ENCODE assay signal across 14 cellular contexts in genomic region chr11:30317030-30317429, GRCh38. TPM values are rescaled to one million over a fixed set of nuclear protein-coding genes. Genes with fewer than 3 reads are reported as not detected.
A peak's percentile ranks its signal among the peaks of the same experiment; 100 is the strongest.
DNase-seq lines count a peak whose midpoint lies in the region; ATAC-seq, FAIRE-seq and TF ChIP-seq lines count a peak whose summit lies in the region.
"Had no signal": no experiment of that assay in that cellular context is flagged by ENCODE, and none has a peak within 500 bp of the region (broad histone marks: within the 10 kb centered on the region; RNA-seq: fewer than 3 reads in every experiment).

No MANE protein-coding gene starts in this region.

- H3K9me3 Mint-ChIP-seq in activated CD4-positive, alpha-beta T cell treated with anti-CD3 and anti-CD28 coated beads for 36 hours (ENCODE audit: low read depth): no peaks in the 10 kb centered on the region
- H3K9me3 Mint-ChIP-seq in activated CD4-positive, alpha-beta memory T cell treated with anti-CD3 and anti-CD28 coated beads, Interleukin-2, amount 10 ng/mL, durations not matched to agents 7 days and 5 days: no peaks in the 10 kb centered on the region
- H3K9me3 Mint-ChIP-seq: activated B cell treated with CpG ODN at 0.5 μM for 24 hours had no signal

- no peaks in the 10 kb centered on the region for H4K20me1 ChIP-seq in MM.1S (ENCODE audit: insufficient read depth, low read length)

- peak; percentile 69 for FAIRE-seq in GM18507 (lab: Jason Lieb, UNC)

- no peaks in the 10 kb centered on the region for H3K36me3 ChIP-seq in MM.1S (replicated peaks; ENCODE audit: insufficient read depth, low read length)

- H3K4me1 Mint-ChIP-seq in activated CD4-positive, alpha-beta T cell treated with anti-CD3 and anti-CD28 coated beads for 36 hours: peaks cover 6% of the 10 kb centered on the region
- peaks cover 16% of the 10 kb centered on the region for H3K4me1 Mint-ChIP-seq in activated CD4-positive, alpha-beta memory T cell treated with anti-CD3 and anti-CD28 coated beads, Interleukin-2, amount 10 ng/mL, durations not matched to agents 7 days and 5 days
- H3K4me1 Mint-ChIP-seq: activated B cell treated with CpG ODN at 0.5 μM for 24 hours had no signal

- H3K9me3 ChIP-seq in MM.1S (replicated peaks; ENCODE audit: insufficient read depth, low read length): no peaks in the 10 kb centered on the region

- no peaks in the 10 kb centered on the region for H3K9me2 ChIP-seq in MM.1S (replicated peaks; ENCODE audit: insufficient read depth, low read length)

- POLR2A ChIA-PET in activated CD4-positive, alpha-beta T cell treated with anti-CD3 and anti-CD28 coated beads for 36 hours (lab: Charles Lee): no interaction called here
- POLR2A ChIA-PET in activated CD4-positive, alpha-beta memory T cell treated with anti-CD3 and anti-CD28 coated beads, Interleukin-2, amount 10 ng/mL, durations not matched to agents 7 days and 5 days (lab: Charles Lee): no interaction called here

- peaks cover 18% of the 10 kb centered on the region for H3K27me3 ChIP-seq in MM.1S (replicated peaks; ENCODE audit: insufficient read depth, low read length)

- TF ChIP-seq CTCF in MM.1S (IDR thresholded peaks at IDR 0.05; ENCODE audit: low read length): no peak

- peaks cover 19% of the 10 kb centered on the region for H3K27me3 Mint-ChIP-seq in activated CD4-positive, alpha-beta T cell treated with anti-CD3 and anti-CD28 coated beads for 36 hours
- peaks cover 7% of the 10 kb centered on the region for H3K27me3 Mint-ChIP-seq in activated CD4-positive, alpha-beta memory T cell treated with anti-CD3 and anti-CD28 coated beads, Interleukin-2, amount 10 ng/mL, durations not matched to agents 7 days and 5 days

- H3K36me3 Mint-ChIP-seq in activated CD4-positive, alpha-beta T cell treated with anti-CD3 and anti-CD28 coated beads for 36 hours (ENCODE audit: low read depth): no peaks in the 10 kb centered on the region
- no peaks in the 10 kb centered on the region for H3K36me3 Mint-ChIP-seq in activated CD4-positive, alpha-beta memory T cell treated with anti-CD3 and anti-CD28 coated beads, Interleukin-2, amount 10 ng/mL, durations not matched to agents 7 days and 5 days (ENCODE audit: low read depth)

- H3K4me3 ChIP-seq in MM.1S (ENCODE audit: low read length): no peak overlapping the region
- H3K4me3 ChIP-seq: skin epidermis had no signal

- CTCF ChIA-PET in activated CD4-positive, alpha-beta T cell treated with anti-CD3 and anti-CD28 coated beads for 36 hours (lab: Charles Lee): interaction anchor here (1.0 kb wide), 1 partner anchor 120 kb away, joined by 3 read pairs; no protein-coding TSS in a partner anchor
- CTCF ChIA-PET in activated CD4-positive, alpha-beta memory T cell treated with anti-CD3 and anti-CD28 coated beads, Interleukin-2, amount 10 ng/mL, durations not matched to agents 7 days and 5 days (lab: Charles Lee): interaction anchor here (0.7 to 2.5 kb wide), 5 partner anchors 10 to 188 kb away, joined by 3 to 8 read pairs (median 4); no protein-coding TSS in a partner anchor

- intact Hi-C loops in activated CD4-positive, alpha-beta T cell treated with anti-CD3 and anti-CD28 coated beads for 36 hours (cut with DNase I, micrococcal nuclease): no loop called here

- H3K27ac ChIP-seq in MM.1S (ENCODE audit: low read length): no peak overlapping the region
- H3K27ac ChIP-seq: skin epidermis had no signal

- no peaks in the 10 kb centered on the region for H3F3A ChIP-seq in MM.1S (ENCODE audit: insufficient read depth, low read length)

- H3K79me2 ChIP-seq in MM.1S (ENCODE audit: low read length): no peaks in the 10 kb centered on the region

- H3K27ac Mint-ChIP-seq in activated CD4-positive, alpha-beta T cell treated with anti-CD3 and anti-CD28 coated beads for 36 hours: no peak overlapping the region
- H3K27ac Mint-ChIP-seq in activated CD4-positive, alpha-beta memory T cell treated with anti-CD3 and anti-CD28 coated beads, Interleukin-2, amount 10 ng/mL, durations not matched to agents 7 days and 5 days: no peak overlapping the region
- H3K27ac Mint-ChIP-seq: activated B cell treated with CpG ODN at 0.5 μM for 24 hours had no signal

- no peak overlapping the region for H2AFZ ChIP-seq in MM.1S (ENCODE audit: low read length)

- no peak overlapping the region for H3K4me3 Mint-ChIP-seq in activated CD4-positive, alpha-beta T cell treated with anti-CD3 and anti-CD28 coated beads for 36 hours
- no peak overlapping the region for H3K4me3 Mint-ChIP-seq in activated CD4-positive, alpha-beta memory T cell treated with anti-CD3 and anti-CD28 coated beads, Interleukin-2, amount 10 ng/mL, durations not matched to agents 7 days and 5 days
- H3K4me3 Mint-ChIP-seq: activated B cell treated with CpG ODN at 0.5 μM for 24 hours had no signal

- H3K4me1 ChIP-seq in MM.1S (ENCODE audit: low read length): peaks cover 14% of the 10 kb centered on the region

- ATAC-seq in GM21390 (IDR thresholded peaks at IDR 0.05; ENCODE audit: unreplicated experiment) (peak; percentile 68), HG02981 (IDR thresholded peaks at IDR 0.05; ENCODE audit: unreplicated experiment) (peak; percentile 43), GM21447 (IDR thresholded peaks at IDR 0.05; ENCODE audit: unreplicated experiment) (no peak), HG03460 (IDR thresholded peaks at IDR 0.05; ENCODE audit: unreplicated experiment) (no peak)
- ATAC-seq in activated CD4-positive, alpha-beta T cell treated with anti-CD3 and anti-CD28 coated beads for 36 hours: no peak
- ATAC-seq: HCT116 had no signal

- peak overlapping the region; percentile 34 for H3K4me2 ChIP-seq in MM.1S (ENCODE audit: low read depth, low read length)

- no peak for DNase-seq in GM18507 (ENCODE audit: extremely low spot score, insufficient read length, low read depth)
- peak; percentile 46 for DNase-seq in MM.1S
- DNase-seq in activated CD4-positive, alpha-beta T cell treated with anti-CD3 and anti-CD28 coated beads for 36 hours: no peak
- DNase-seq in activated CD4-positive, alpha-beta memory T cell treated with anti-CD3 and anti-CD28 coated beads, Interleukin-2, amount 10 ng/mL, durations not matched to agents 7 days and 5 days: no peak
- DNase-seq: activated B cell treated with CpG ODN at 0.5 μM for 24 hours; activated T-cell treated with anti-CD3 and anti-CD28 coated beads, Interleukin-2, amount 50 U/mL, for 1 hour; DMS79; NCI-H226 had no signal

- no peak overlapping the region for H3K9ac ChIP-seq in MM.1S (ENCODE audit: low read length)

RNA-seq across cellular contexts. Expression of gene ARL14EP, which starts 5.9 kb away (rescaled TPM):
- total RNA-seq in activated CD4-positive, alpha-beta T cell treated with anti-CD3 and anti-CD28 coated beads for 36 hours: 10 to 100 TPM; 34.8 to 51.8 TPM
- total RNA-seq in activated CD4-positive, alpha-beta memory T cell treated with anti-CD3 and anti-CD28 coated beads, Interleukin-2, amount 10 ng/mL, durations not matched to agents 7 days and 5 days: 10 to 100 TPM; 36.0 to 39.9 TPM

Comparison
In these comparisons a context has a peak if more than half of its experiments do, and no peak if none do; other contexts are left out.
1. ATAC-seq: peak in GM21390 (single experiment) and HG02981 (single experiment); none in activated CD4-positive, alpha-beta T cell treated with anti-CD3 and anti-CD28 coated beads for 36 hours (single experiment), GM21447 (single experiment) and HG03460 (single experiment).